3 cellular contexts compared by ENCODE assay signal in the genomic region with DNA sequence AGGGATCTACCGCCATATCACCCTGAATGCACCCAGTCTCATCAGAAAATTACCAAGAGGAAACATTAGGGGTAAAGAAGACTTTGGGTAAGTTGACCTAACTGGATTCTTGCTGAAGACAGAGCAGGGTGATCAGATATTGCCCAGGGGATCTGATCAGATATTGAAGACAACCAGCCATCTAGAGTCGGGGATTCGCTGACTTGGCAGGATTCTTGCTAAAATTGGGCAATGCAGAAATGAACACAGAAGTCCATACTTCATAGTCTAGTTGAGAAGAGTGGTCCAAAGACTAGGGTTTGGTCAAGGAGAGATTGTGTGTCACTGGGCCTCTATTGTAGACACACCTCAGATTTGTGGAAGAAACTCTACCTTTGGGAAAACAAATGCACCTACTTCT.
TF ChIP-seq lines count a peak whose summit lies in the region.

No MANE protein-coding gene starts in this region.

TF ChIP-seq in A549, 52 proteins besides CTCF, POLR2A, EP300 and RAD21:
- TF ChIP-seq ZFP36 (IDR thresholded peaks at IDR 0.05; ENCODE audit: borderline replicate concordance, partially characterized antibody) (no peak), MAFK (IDR thresholded peaks at IDR 0.05; ENCODE audit: partially characterized antibody) (peak; percentile 87), ZNF302 (CRISPR knock-in tag; IDR thresholded peaks at IDR 0.05) (no peak)

TF ChIP-seq in IMR-90, 13 proteins besides CTCF, POLR2A, EP300 and RAD21:
- TF ChIP-seq MAFK (IDR thresholded peaks at IDR 0.05; ENCODE audit: low read depth, low read length) (peak; percentile 78), FOS (IDR thresholded peaks at IDR 0.05; ENCODE audit: low read depth, low read length) (no peak), BHLHE40 (IDR thresholded peaks at IDR 0.05; ENCODE audit: low read depth, low read length) (no peak)

TF ChIP-seq in H1, 55 proteins besides CTCF, POLR2A, EP300 and RAD21:
- no peak for TF ChIP-seq TCF12 (IDR thresholded peaks at IDR 0.05; ENCODE audit: low read depth, low read length)
- TF ChIP-seq MAFK (IDR thresholded peaks at IDR 0.05; ENCODE audit: low read depth, low read length): peak; percentile 55
